In the genomic region with DNA sequence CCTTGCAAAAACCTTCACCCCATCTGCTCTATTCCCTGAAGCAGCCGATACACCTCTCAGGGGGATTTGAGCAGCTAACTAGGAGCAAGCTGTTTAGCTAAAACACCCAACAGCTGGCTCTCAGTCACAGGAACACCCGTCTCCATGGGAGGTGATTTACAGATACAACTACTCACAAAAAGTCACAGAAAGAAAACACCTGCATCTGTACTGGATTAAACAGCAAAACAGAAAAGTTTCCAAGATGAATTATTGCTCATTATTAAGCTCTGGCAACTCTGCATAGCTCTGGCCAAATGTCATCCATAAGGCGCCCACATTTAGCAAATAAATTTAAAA, we compare ENCODE assay signal across 18 cellular contexts. TPM values are rescaled to one million over a fixed set of nuclear protein-coding genes. Genes with fewer than 3 reads are reported as not detected.
DNase-seq lines count a peak whose midpoint lies in the region; ATAC-seq and TF ChIP-seq lines count a peak whose summit lies in the region.
"Had no signal": no experiment of that assay in that cellular context is flagged by ENCODE, and none has a peak within 500 bp of the region (broad histone marks: within the 10 kb centered on the region; RNA-seq: fewer than 3 reads in every experiment).

No MANE protein-coding gene starts in this region.

- H3K9ac ChIP-seq in fibroblast of lung (ENCODE audit: insufficient read depth, low read length): no peak overlapping the region

- H4K20me1 ChIP-seq in fibroblast of lung (ENCODE audit: control insufficient read depth, extremely low read depth, insufficient read depth, low read length): no peaks in the 10 kb centered on the region

- H3K79me2 ChIP-seq in fibroblast of lung (ENCODE audit: control insufficient read depth, insufficient read depth, low read length): peaks cover 91% of the 10 kb centered on the region

- intact Hi-C loops in right cardiac atrium (cut with DNase I) (no loop called here), left ventricle myocardium superior (cut with micrococcal nuclease) (no loop called here), thyroid gland (cut with DNase I) (no loop called here)

- no peak for DNase-seq in right cardiac atrium
- no peak for DNase-seq in left ventricle myocardium superior
- DNase-seq in NCI-H524 (lab: John Stamatoyannopoulos, UW): peak; percentile 96 to 99
- DNase-seq in fibroblast of lung (ENCODE audit: low read depth in 2 of 2): no peak
- DNase-seq in thyroid gland: no peak
- DNase-seq: ACHN; COR-L47; NCI-H748 treated with DMSO at 0.1 percent for 48 hours; right lobe of liver; stimulated activated CD4-positive, alpha-beta T cell treated with anti-CD3 and anti-CD28 coated beads, Interleukin-2, amount 100 ng/mL, for 48 hours; testis had no signal

- ATAC-seq in right cardiac atrium: no peak
- ATAC-seq in left ventricle myocardium superior: no peak
- no peak for ATAC-seq in HG02623 (IDR thresholded peaks at IDR 0.05; ENCODE audit: unreplicated experiment)
- no peak for ATAC-seq in GM21528 (IDR thresholded peaks at IDR 0.05; ENCODE audit: low FRiP score, unreplicated experiment)
- no peak for ATAC-seq in GM18511 (IDR thresholded peaks at IDR 0.05; ENCODE audit: unreplicated experiment)

- WGBS in right cardiac atrium: 69% methylated on average over 3 of the region's 3 CpGs
- 71 to 72% methylated on average over 3 of the region's 3 CpGs for WGBS in thyroid gland, 2 donors

- H3K27ac ChIP-seq in right cardiac atrium (ENCODE audit: low read length) (peak overlapping the region; percentile 37), fibroblast of lung (ENCODE audit: insufficient read depth, low read length) (peak overlapping the region; percentile 53), thyroid gland (no peak overlapping the region)
- H3K27ac ChIP-seq: right lobe of liver, RWPE1, testis, VCaP had no signal

- H3K9me3 ChIP-seq in right cardiac atrium (ENCODE audit: control insufficient read depth, low read length): no peaks in the 10 kb centered on the region
- no peaks in the 10 kb centered on the region for H3K9me3 ChIP-seq in fibroblast of lung (ENCODE audit: control insufficient read depth, insufficient read depth, low read depth, low read length)
- no peaks in the 10 kb centered on the region for H3K9me3 ChIP-seq in thyroid gland
- H3K9me3 ChIP-seq: right lobe of liver, testis had no signal

- no peak overlapping the region for H2AFZ ChIP-seq in fibroblast of lung (ENCODE audit: low read length)

- no peak for TF ChIP-seq POLR2A in thyroid gland (IDR thresholded peaks at IDR 0.05)

- H3K4me2 ChIP-seq in fibroblast of lung (ENCODE audit: extremely low read depth, insufficient read depth, low read length): no peak overlapping the region

- H3K27me3 ChIP-seq in right cardiac atrium (ENCODE audit: control insufficient read depth, insufficient read depth): no peaks in the 10 kb centered on the region
- no peaks in the 10 kb centered on the region for H3K27me3 ChIP-seq in fibroblast of lung (ENCODE audit: control insufficient read depth, insufficient read depth, low read length)
- no peaks in the 10 kb centered on the region for H3K27me3 ChIP-seq in thyroid gland
- H3K27me3 ChIP-seq: right lobe of liver, testis had no signal

- H3K36me3 ChIP-seq in fibroblast of lung (ENCODE audit: control insufficient read depth, insufficient read depth, low read length) (peaks cover 9% of the 10 kb centered on the region), thyroid gland (no peaks in the 10 kb centered on the region)
- H3K36me3 ChIP-seq: right lobe of liver had no signal

- TF ChIP-seq CTCF in fibroblast of lung (conservative IDR thresholded peaks at IDR 0.05 in 1 of 2, IDR thresholded peaks at IDR 0.05 in 1 of 2; ENCODE audit: low read depth in 1 of 2, low read length in 2 of 2) (no peak), thyroid gland (IDR thresholded peaks at IDR 0.05) (no peak)

- H3K4me1 ChIP-seq in right cardiac atrium (ENCODE audit: control insufficient read depth, insufficient read depth, low read length): peaks cover 9% of the 10 kb centered on the region
- peaks cover 12% of the 10 kb centered on the region for H3K4me1 ChIP-seq in fibroblast of lung (ENCODE audit: control insufficient read depth, extremely low read depth, insufficient read depth, low read length)
- no peaks in the 10 kb centered on the region for H3K4me1 ChIP-seq in thyroid gland
- H3K4me1 ChIP-seq: right lobe of liver, testis had no signal

- H3K4me3 ChIP-seq in right cardiac atrium (ENCODE audit: low read length) (no peak overlapping the region), fibroblast of lung (replicated peaks in 1 of 4; ENCODE audit: control extremely low read depth in 1 of 4, insufficient read depth in 1 of 4, low read depth in 3 of 4, low read length in 4 of 4) (no peak overlapping the region), thyroid gland (replicated peaks in 1 of 3) (no peak overlapping the region)
- H3K4me3 ChIP-seq: right lobe of liver, testis had no signal

RNA-seq across cellular contexts. Expression of a gene that starts 22.3 kb away (rescaled TPM):
- 10 to 100 TPM; 35.2 to 64.0 (median 48.5) TPM for total RNA-seq in right cardiac atrium
- 20.8 TPM for polyA plus RNA-seq in right cardiac atrium
- total RNA-seq in left ventricle myocardium superior: 18.6 TPM
- total RNA-seq in fibroblast of lung: 19.3 and 33.9 TPM in 2 replicates
- polyA plus RNA-seq in fibroblast of lung: 33.6 and 97.3 TPM in 2 replicates
- polyA plus RNA-seq in fibroblast of lung (2012): 27.6 and 78.0 TPM in 2 replicates
- polyA minus RNA-seq in fibroblast of lung (ENCODE audit: low replicate concordance): 71.8 and 316 TPM in 2 replicates
- 1 to 10 TPM; 1.4 to 6.1 (median 3.8) TPM for total RNA-seq in thyroid gland

RNA-seq across cellular contexts. Expression of a gene that starts 39.9 kb away (rescaled TPM):
- total RNA-seq in right cardiac atrium: 1 to 10 TPM; 1.6 to 5.5 (median 3.6) TPM
- polyA plus RNA-seq in right cardiac atrium: 10.3 TPM
- 22.2 TPM for total RNA-seq in left ventricle myocardium superior
- total RNA-seq in fibroblast of lung: not detected in 2 replicates
- polyA plus RNA-seq in fibroblast of lung: 0.34 TPM in 1 of 2 replicates, not detected in the other
- polyA plus RNA-seq in fibroblast of lung (2012): 0.52 TPM in 1 of 2 replicates, not detected in the other
- polyA minus RNA-seq in fibroblast of lung (ENCODE audit: low replicate concordance): not detected in 2 replicates
- not detected for total RNA-seq in thyroid gland
- total RNA-seq: activated T-helper 2 cell treated with anti-CD3 and anti-CD28 coated beads, Interferon-gamma antibody, Interleukin-2, Interleukin-4, amounts not matched to agents 10 μg/mL and 5 μg/mL and 100 μg/mL, durations not matched to agents 14 hours and 24 hours and 36 hours; right lobe of liver had no signal
- polyA plus RNA-seq: neural cell had no signal

RNA-seq across cellular contexts. Expression of a gene that starts 49.0 kb away (rescaled TPM):
- total RNA-seq in right cardiac atrium (10 to 100 TPM in 3 of 4 donors, 1 to 10 TPM in 1; 9.5 to 43.3 (median 34.0) TPM), left ventricle myocardium superior (27.2 TPM), fibroblast of lung (0.51 and 0.66 TPM in 2 replicates), thyroid gland (under 1 TPM in 3 of 4 donors, not detected in 1; 0.22 to 0.29 (median 0.27) TPM)
- polyA plus RNA-seq in right cardiac atrium (21.5 TPM), fibroblast of lung (0.18 and 0.52 TPM in 2 replicates)
- 0.32 and 0.75 TPM in 2 replicates for polyA plus RNA-seq in fibroblast of lung (2012)
- polyA minus RNA-seq in fibroblast of lung (ENCODE audit: low replicate concordance): 0.75 TPM in 1 of 2 replicates, not detected in the other

Comparison
In these comparisons a context has a peak if more than half of its experiments do, and no peak if none do; other contexts are left out.
1. DNase-seq: peak in NCI-H524 (2 of 2); none in right cardiac atrium (0 of 3), left ventricle myocardium superior (single experiment), fibroblast of lung (0 of 2) and thyroid gland (0 of 2).
2. H3K27ac ChIP-seq: peak in right cardiac atrium (single experiment) and fibroblast of lung (single experiment); none in thyroid gland (0 of 3).